ENCODE assay signal across 18 cellular contexts in the genomic region with DNA sequence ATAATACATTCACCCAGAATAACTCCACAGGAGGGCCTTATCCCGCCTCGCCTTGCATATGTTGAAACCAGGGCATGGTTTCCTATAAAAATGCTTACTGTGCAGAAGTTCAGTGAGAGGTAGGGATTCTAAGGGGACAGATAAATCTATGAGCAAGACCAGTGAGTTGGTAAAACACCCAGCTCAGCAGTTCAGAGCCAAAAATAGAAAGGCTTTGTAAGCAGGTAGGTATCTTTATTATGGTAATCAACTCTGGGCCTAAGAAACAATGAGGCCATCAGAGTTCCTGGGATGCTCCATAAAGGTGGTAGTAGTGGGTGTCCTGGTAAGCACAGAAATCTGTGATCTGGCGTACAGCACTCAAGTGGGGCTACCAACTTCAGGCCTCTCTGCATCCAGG.
"Had no signal": no experiment of that assay in that cellular context is flagged by ENCODE, and none has a peak within 500 bp of the region (broad histone marks: within the 10 kb centered on the region; RNA-seq: fewer than 3 reads in every experiment).

No MANE protein-coding gene starts in this region.

- H3K4me3 Mint-ChIP-seq: activated naive CD4-positive, alpha-beta T cell treated with anti-CD3 and anti-CD28 coated beads, Interleukin-2, amount 50 U/mL, for 24 hours; immature natural killer cell; nephron progenitor cell had no signal

- H3K27me3 Mint-ChIP-seq: progenitor cell of endocrine pancreas had no signal

- H3K27ac Mint-ChIP-seq: activated naive CD4-positive, alpha-beta T cell treated with anti-CD3 and anti-CD28 coated beads, Interleukin-2, amount 50 U/mL, for 24 hours; immature natural killer cell; nephron progenitor cell; progenitor cell of endocrine pancreas had no signal

- H3K4me3 ChIP-seq: gastroesophageal sphincter, heart right ventricle, skin epidermis, testis, upper lobe of left lung had no signal

- H3K9me3 ChIP-seq: testis, upper lobe of left lung had no signal

- H3K4me1 Mint-ChIP-seq: activated naive CD4-positive, alpha-beta T cell treated with anti-CD3 and anti-CD28 coated beads, Interleukin-2, amount 50 U/mL, for 24 hours; immature natural killer cell; nephron progenitor cell had no signal

- DNase-seq: activated CD4-positive, alpha-beta T cell treated with anti-CD3 and anti-CD28 coated beads, Interleukin-2, amount 50 U/mL, for 4 hours; activated gamma-delta T cell; cerebellar nuclear complex; effector CD4-positive, alpha-beta T cell; heart right ventricle; immature natural killer cell; left ventricle myocardium superior; nephron progenitor cell; occipital lobe; stimulated activated CD4-positive, alpha-beta T cell treated with anti-CD3 and anti-CD28 coated beads, Interleukin-15, amount 100 ng/mL, for 24 hours; stimulated activated CD4-positive, alpha-beta T cell treated with anti-CD3 and anti-CD28 coated beads, Interleukin-2, amount 100 ng/mL, for 48 hours; testis; upper lobe of left lung; WERI-Rb-1 had no signal

- H3K27me3 ChIP-seq: gastroesophageal sphincter, testis, upper lobe of left lung had no signal

- H3K9me3 Mint-ChIP-seq: nephron progenitor cell had no signal

- H3K36me3 ChIP-seq: gastroesophageal sphincter, heart right ventricle, upper lobe of left lung, WERI-Rb-1 had no signal

- H3K36me3 Mint-ChIP-seq: activated naive CD4-positive, alpha-beta T cell treated with anti-CD3 and anti-CD28 coated beads, Interleukin-2, amount 50 U/mL, for 24 hours; immature natural killer cell had no signal

- H3K4me1 ChIP-seq: gastroesophageal sphincter, heart right ventricle, testis, upper lobe of left lung had no signal

- H3K27ac ChIP-seq: gastroesophageal sphincter, heart right ventricle, skin epidermis, testis, upper lobe of left lung, WERI-Rb-1 had no signal

- ATAC-seq: gastroesophageal sphincter, heart right ventricle, left ventricle myocardium superior had no signal
